ENCODE assay signal across 1 cellular context in genomic region chr4:145623831-145624230, GRCh38.
TF ChIP-seq lines count a peak whose summit lies in the region.

No MANE protein-coding gene starts in this region.

TF ChIP-seq in K562, 482 proteins besides CTCF, POLR2A, EP300 and RAD21:
- TF ChIP-seq HMBOX1 (IDR thresholded peaks at IDR 0.05) (peak; percentile 86), NUFIP1 (IDR thresholded peaks at IDR 0.05; ENCODE audit: partially characterized antibody) (no peak)
